In the genomic region with DNA sequence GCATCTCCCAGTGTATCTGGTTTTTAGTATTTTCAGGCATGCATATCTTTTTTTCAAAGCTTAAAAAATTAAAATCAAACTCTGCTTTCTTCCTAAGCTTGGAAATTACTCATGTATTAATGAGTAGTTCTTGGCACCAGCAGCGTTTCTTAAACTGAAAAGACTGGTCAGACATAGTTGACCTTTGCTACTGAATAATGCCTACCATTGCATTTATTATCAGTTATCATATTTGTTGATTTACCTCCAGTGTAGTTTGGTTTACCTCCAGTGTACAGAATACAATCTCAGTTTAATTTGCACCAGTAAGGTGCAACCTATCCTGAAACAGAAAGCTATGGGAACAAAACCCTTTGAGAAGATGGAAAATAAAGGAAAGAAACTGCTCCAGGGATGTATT, we compare ENCODE assay signal across 1 cellular context.
TF ChIP-seq lines count a peak whose summit lies in the region.

No MANE protein-coding gene starts in this region.

TF ChIP-seq in IMR-90, 13 proteins besides CTCF, POLR2A, EP300 and RAD21:
- TF ChIP-seq FOS (IDR thresholded peaks at IDR 0.05; ENCODE audit: low read depth, low read length) (no peak), MAFK (IDR thresholded peaks at IDR 0.05; ENCODE audit: low read depth, low read length) (peak; percentile 41; the same call in 1 of the 2 replicates), RFX5 (IDR thresholded peaks at IDR 0.05; ENCODE audit: low read depth, low read length) (no peak), CHD1 (IDR thresholded peaks at IDR 0.05; ENCODE audit: low read depth, low read length) (no peak), BHLHE40 (IDR thresholded peaks at IDR 0.05; ENCODE audit: low read depth, low read length) (no peak), SMC3 (IDR thresholded peaks at IDR 0.05; ENCODE audit: low read depth, low read length) (no peak), CEBPB (IDR thresholded peaks at IDR 0.05; ENCODE audit: low read depth, low read length) (no peak)
